20 cellular contexts compared by ENCODE assay signal in the genomic region with DNA sequence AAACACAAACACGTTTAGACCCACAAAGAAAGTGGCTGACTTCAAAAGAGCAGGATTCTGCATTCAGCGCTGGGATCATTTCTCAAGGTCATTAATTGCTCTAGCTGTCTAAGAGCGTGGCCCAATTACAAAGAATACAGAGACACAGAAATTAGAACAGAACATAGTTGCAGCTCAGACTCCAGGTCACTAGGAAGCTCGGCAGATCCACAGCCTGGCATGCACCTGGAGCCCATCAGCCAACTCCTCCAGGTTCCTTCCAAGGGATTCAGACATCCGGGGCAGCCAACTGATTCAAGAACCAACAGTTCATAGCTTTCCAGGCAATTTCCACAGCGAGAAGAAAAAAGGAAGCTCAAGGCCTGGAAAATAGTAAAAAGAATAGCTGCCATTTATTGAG.
DNase-seq lines count a peak whose midpoint lies in the region; ATAC-seq and TF ChIP-seq lines count a peak whose summit lies in the region.
"Had no signal": no experiment of that assay in that cellular context is flagged by ENCODE, and none has a peak within 500 bp of the region (broad histone marks: within the 10 kb centered on the region; RNA-seq: fewer than 3 reads in every experiment).

No MANE protein-coding gene starts in this region.

- no peaks in the 10 kb centered on the region for H3K27me3 ChIP-seq in DOHH2 (ENCODE audit: control insufficient read depth, low read length)
- no peaks in the 10 kb centered on the region for H3K27me3 ChIP-seq in OCI-LY1 (ENCODE audit: insufficient read depth, low read length)

- H3K36me3 ChIP-seq in DOHH2 (ENCODE audit: control insufficient read depth, low read length) (peaks cover 11% of the 10 kb centered on the region), OCI-LY1 (ENCODE audit: insufficient read depth, low read length) (no peaks in the 10 kb centered on the region)

- H3K79me2 ChIP-seq in DOHH2 (ENCODE audit: control insufficient read depth, low read length) (peaks cover 10% of the 10 kb centered on the region), OCI-LY1 (ENCODE audit: insufficient read depth, low read length) (no peaks in the 10 kb centered on the region)

- peak overlapping the region; percentile 88; the same call in 1 of the 2 replicates for H3K9ac ChIP-seq in OCI-LY1 (ENCODE audit: low read length)
- H3K9ac ChIP-seq: KMS-11 had no signal

- no peaks in the 10 kb centered on the region for H3K9me2 ChIP-seq in DOHH2 (replicated peaks; ENCODE audit: control insufficient read depth, low read length)
- no peaks in the 10 kb centered on the region for H3K9me2 ChIP-seq in OCI-LY1 (ENCODE audit: low read depth, low read length)

- peaks cover 98% of the 10 kb centered on the region for H3K4me1 ChIP-seq in DOHH2 (ENCODE audit: control insufficient read depth, low read length)
- H3K4me1 ChIP-seq in OCI-LY1 (ENCODE audit: insufficient read depth, low read length, severe bottlenecking) = peaks cover 98% of the 10 kb centered on the region

- H4K20me1 ChIP-seq in DOHH2 (ENCODE audit: control insufficient read depth, insufficient read depth, low read depth, low read length) (no peaks in the 10 kb centered on the region), OCI-LY1 (ENCODE audit: insufficient read depth, low read length) (no peaks in the 10 kb centered on the region)

- peak overlapping the region; percentile 90 for H3K27ac ChIP-seq in DOHH2 (ENCODE audit: low read depth, low read length)
- peak overlapping the region; percentile 99 for H3K27ac ChIP-seq in OCI-LY1 (ENCODE audit: low read depth, low read length, poor library complexity, severe bottlenecking)
- H3K27ac ChIP-seq: KMS-11, RWPE1 had no signal

- TF ChIP-seq CTCF in DOHH2 (IDR thresholded peaks at IDR 0.05; ENCODE audit: low read depth, low read length, poor library complexity, severe bottlenecking) = no peak
- TF ChIP-seq CTCF in OCI-LY1 (IDR thresholded peaks at IDR 0.05; ENCODE audit: low read length) = no peak

- no peak overlapping the region for H2AFZ ChIP-seq in OCI-LY1 (ENCODE audit: low read length)

- peak overlapping the region; percentile 69; the same call in 1 of the 2 replicates for H3K4me2 ChIP-seq in DOHH2 (ENCODE audit: low read length)
- H3K4me2 ChIP-seq in OCI-LY1 (ENCODE audit: low read length) = peak overlapping the region; percentile 95; the same call in 1 of the 2 replicates
- H3K4me2 ChIP-seq: KMS-11 had no signal

- H3F3A ChIP-seq in DOHH2 (ENCODE audit: control insufficient read depth, insufficient read depth) (peaks cover 51% of the 10 kb centered on the region), OCI-LY1 (ENCODE audit: insufficient read depth, low read length) (no peaks in the 10 kb centered on the region; the same call in 1 of the 2 replicates)

- peak; percentile 57 for DNase-seq in mesenteric fat pad (ENCODE audit: low spot score)
- peak; percentile 10 for DNase-seq in retina
- no peak for DNase-seq in hepatic stellate cell (ENCODE audit: low spot score)
- no peak for DNase-seq in NCI-H2196 treated with DMSO at 0.1 percent for 48 hours (lab: John Stamatoyannopoulos, UW; ENCODE audit: unreplicated experiment)
- no peak for DNase-seq in NCI-H748 treated with DMSO at 0.1 percent for 48 hours (lab: John Stamatoyannopoulos, UW)
- DNase-seq: MV-4-11, NCI-H187, NCI-H2107, NCI-H2227 treated with DMSO at 0.1 percent for 48 hours, NCI-H510A treated with DMSO at 0.1 percent for 48 hours, NCI-H82, PC-3, SIG-M5 had no signal

- H3K4me3 ChIP-seq in DOHH2 (ENCODE audit: low read length) (no peak overlapping the region), OCI-LY1 (ENCODE audit: low read depth, low read length, poor library complexity, severe bottlenecking) (no peak overlapping the region)
- H3K4me3 ChIP-seq: GM12878 had no signal

- ATAC-seq in GM18511 (IDR thresholded peaks at IDR 0.05; ENCODE audit: unreplicated experiment) = no peak
- ATAC-seq: GM12878, PC-3, SK-N-SH treated with all-trans-retinoic acid at 6 μM for 48 hours had no signal

- no peaks in the 10 kb centered on the region for H3K9me3 ChIP-seq in DOHH2 (ENCODE audit: control insufficient read depth, insufficient read depth, low read length)
- no peaks in the 10 kb centered on the region for H3K9me3 ChIP-seq in OCI-LY1 (ENCODE audit: low read length)

Comparison
In these comparisons a context has a peak if more than half of its experiments do, and no peak if none do; other contexts are left out.
1. DNase-seq: peak in mesenteric fat pad (single experiment) and retina (single experiment); none in hepatic stellate cell (single experiment), NCI-H2196 treated with DMSO at 0.1 percent for 48 hours (single experiment) and NCI-H748 treated with DMSO at 0.1 percent for 48 hours (single experiment).